Comparison of ENCODE assay signal across 9 cellular contexts in the genomic region with DNA sequence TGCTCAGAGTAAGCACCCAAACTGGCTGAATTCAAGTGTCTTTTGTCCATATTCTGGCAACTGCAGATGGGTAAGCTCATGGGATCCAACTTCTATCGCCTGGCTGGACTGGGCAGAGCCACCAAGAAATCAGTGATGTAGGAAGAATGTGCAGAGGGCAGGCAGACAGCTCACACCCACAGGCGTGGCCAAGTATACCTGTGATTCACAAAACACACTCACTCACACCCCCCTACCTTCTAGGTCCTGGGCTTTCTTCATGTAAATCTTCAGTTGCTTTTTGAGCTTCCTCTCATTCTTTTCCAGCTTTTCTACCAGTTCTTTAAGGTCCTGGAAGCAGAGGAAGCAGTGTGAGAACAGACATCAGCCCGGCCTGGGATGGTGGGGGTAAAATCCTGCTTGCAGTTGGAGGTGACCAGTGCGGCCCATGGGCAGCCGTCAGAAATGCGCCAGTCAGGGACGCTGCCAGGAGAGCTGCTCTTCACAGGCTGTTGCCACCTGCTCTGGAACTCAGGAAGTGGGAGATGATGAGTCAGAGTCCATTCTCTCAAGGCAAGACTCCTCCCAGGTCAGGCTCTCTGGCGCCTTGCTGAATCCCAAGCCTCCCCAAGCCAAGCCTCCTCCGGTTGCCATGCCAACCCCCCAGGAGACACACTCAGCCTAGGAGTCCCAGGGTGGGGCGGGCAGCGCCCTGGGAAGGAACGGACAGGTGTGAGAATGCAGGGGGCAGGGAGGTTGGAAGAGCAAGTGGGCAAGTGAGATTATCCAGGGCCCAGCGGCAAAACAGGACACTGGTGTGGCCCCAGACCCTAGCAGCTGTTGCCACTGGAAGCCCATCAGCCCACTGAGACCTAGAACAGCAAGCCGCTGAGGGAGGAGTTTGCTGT. TPM values are rescaled to one million over a fixed set of nuclear protein-coding genes. Genes with fewer than 3 reads are reported as not detected.
DNase-seq lines count a peak whose midpoint lies in the region; ATAC-seq, FAIRE-seq and TF ChIP-seq lines count a peak whose summit lies in the region.
"Had no signal": no experiment of that assay in that cellular context is flagged by ENCODE, and none has a peak within 500 bp of the region (broad histone marks: within the 10 kb centered on the region; RNA-seq: fewer than 3 reads in every experiment).

No MANE protein-coding gene starts in this region.

- DNase-seq in Calu3 (peak; percentile 96), NCI-H1436 (lab: John Stamatoyannopoulos, UW) (peak; percentile 73), astrocyte (ENCODE audit: low read depth) (peak; percentile 91), HepG2 (ENCODE audit: low spot score) (peak; percentile 42), chondrocyte (ENCODE audit: low spot score) (no peak)
- no peak for DNase-seq in activated T-cell treated with anti-CD3 and anti-CD28 coated beads, Interleukin-2, amount 50 U/mL, for 4 hours

- TF ChIP-seq POLR2A in HepG2 (IDR thresholded peaks at IDR 0.05; ENCODE audit: insufficient read depth in 1 of 2, low read depth in 2 of 2, low read length in 2 of 2): no peak

- peak; percentile 70 for FAIRE-seq in astrocyte (lab: Jason Lieb, UNC)
- FAIRE-seq in HepG2 (lab: Jason Lieb, UNC): no peak

- H3K27ac ChIP-seq in astrocyte (ENCODE audit: low read depth, low read length) (no peak overlapping the region), HepG2 (ENCODE audit: extremely low read length, insufficient read depth, low read length) (no peak overlapping the region)

- H3K9me3 ChIP-seq in astrocyte (ENCODE audit: insufficient read depth, low read depth, low read length): no peaks in the 10 kb centered on the region
- H3K9me3 ChIP-seq in HepG2 (ENCODE audit: low read length): no peaks in the 10 kb centered on the region

- TF ChIP-seq CTCF in Calu3 (IDR thresholded peaks at IDR 0.05; ENCODE audit: unreplicated experiment) (no peak), astrocyte (IDR thresholded peaks at IDR 0.05; ENCODE audit: insufficient read depth, low read depth, low read length) (no peak), HepG2 (CRISPR knock-in tag; IDR thresholded peaks at IDR 0.05) (no peak), chondrocyte (IDR thresholded peaks at IDR 0.05) (no peak)

- TF ChIP-seq RAD21 in HepG2 (CRISPR knock-in tag; IDR thresholded peaks at IDR 0.05): no peak

- H3K36me3 Mint-ChIP-seq in Calu3 (ENCODE audit: insufficient read depth, unreplicated experiment) (peaks cover 31% of the 10 kb centered on the region), astrocyte (ENCODE audit: low read depth, unreplicated experiment) (peaks cover 7% of the 10 kb centered on the region), chondrocyte (ENCODE audit: low read depth) (no peaks in the 10 kb centered on the region)
- no peaks in the 10 kb centered on the region for H3K36me3 Mint-ChIP-seq in activated T-cell treated with anti-CD3 and anti-CD28 coated beads, Interleukin-2, amount 50 U/mL, for 4 hours (ENCODE audit: insufficient read depth)
- H3K36me3 Mint-ChIP-seq: activated naive CD8-positive, alpha-beta T cell had no signal

- H3K27me3 ChIP-seq in astrocyte (ENCODE audit: insufficient read depth, low read length) (no peaks in the 10 kb centered on the region), HepG2 (ENCODE audit: control insufficient read depth in 1 of 2, insufficient read depth in 2 of 2, low read length in 2 of 2) (no peaks in the 10 kb centered on the region)

- POLR2A ChIA-PET in HepG2 (lab: Yijun Ruan, JAX): no interaction called here

- H4K20me1 ChIP-seq in astrocyte (ENCODE audit: insufficient read depth, low read length) (no peaks in the 10 kb centered on the region), HepG2 (ENCODE audit: insufficient read depth, low read length) (no peaks in the 10 kb centered on the region)

- CTCF ChIA-PET in Calu3 (lab: Charles Lee): interaction anchor here (0.6 to 2.2 kb wide), 6 partner anchors 9 to 339 kb away, joined by 3 to 16 read pairs (median 6); no protein-coding TSS in a partner anchor
- CTCF ChIA-PET in HepG2 (lab: Yijun Ruan, JAX; ENCODE audit: low intra/inter-chr PET ratio, low total read pairs): no interaction called here

- TF ChIP-seq EP300 in HepG2 (IDR thresholded peaks at IDR 0.05; ENCODE audit: low read depth in 2 of 2, low read length in 2 of 2): no peak
- no peak for TF ChIP-seq EP300 in HepG2 (CRISPR knock-in tag; IDR thresholded peaks at IDR 0.05; ENCODE audit: borderline replicate concordance)

- peak overlapping the region; percentile 58 for H3K4me2 ChIP-seq in astrocyte (ENCODE audit: low read length)
- no peak overlapping the region for H3K4me2 ChIP-seq in HepG2 (ENCODE audit: low read depth, low read length)

- in situ Hi-C loops in HepG2 (cut with HindIII; ENCODE audit: extremely low pct_ligation_motif_present, low pct_unique_long_range_greater_than_20kb): no loop called here

- H3K27ac Mint-ChIP-seq in Calu3 (ENCODE audit: unreplicated experiment): peak overlapping the region; percentile 97
- peak overlapping the region; percentile 59 for H3K27ac Mint-ChIP-seq in astrocyte (ENCODE audit: unreplicated experiment)
- no peak overlapping the region for H3K27ac Mint-ChIP-seq in chondrocyte (ENCODE audit: unreplicated experiment)
- H3K27ac Mint-ChIP-seq: activated naive CD8-positive, alpha-beta T cell had no signal

- peaks cover 16% of the 10 kb centered on the region for H3K4me1 ChIP-seq in astrocyte (ENCODE audit: insufficient read depth, low read length)
- H3K4me1 ChIP-seq in HepG2 (ENCODE audit: insufficient read depth, low read length): 0 out of 2 replicates have a peak, but pooled peaks cover 14% of the 10 kb centered on the region

- WGBS in HepG2 (ENCODE audit: low lambda C conversion rate): 83% methylated on average over 9 of the region's 14 CpGs

- peaks cover 40% of the 10 kb centered on the region for H3K4me1 Mint-ChIP-seq in Calu3 (ENCODE audit: low read depth, unreplicated experiment)
- H3K4me1 Mint-ChIP-seq in astrocyte (ENCODE audit: low read depth, unreplicated experiment): peaks cover 28% of the 10 kb centered on the region
- H3K4me1 Mint-ChIP-seq in chondrocyte (ENCODE audit: low read depth): peaks cover 27% of the 10 kb centered on the region
- H3K4me1 Mint-ChIP-seq in activated T-cell treated with anti-CD3 and anti-CD28 coated beads, Interleukin-2, amount 50 U/mL, for 4 hours (ENCODE audit: low read depth): no peaks in the 10 kb centered on the region

- no peak overlapping the region for H3K9ac ChIP-seq in astrocyte (ENCODE audit: low read length)
- no peak overlapping the region for H3K9ac ChIP-seq in HepG2 (ENCODE audit: insufficient read depth, low read depth, low read length)

- BruUV-seq in Calu3 (replicated peaks; lab: Mats Ljungman, UMichigan) (TSS peak; percentile 91), HepG2 (replicated peaks; lab: Mats Ljungman, UMichigan) (no TSS peak)

- no peaks in the 10 kb centered on the region for H3K36me3 ChIP-seq in astrocyte (ENCODE audit: insufficient read depth, low read length)
- peaks cover 7 to 33% of the 10 kb centered on the region in 2 experiments; a peak in 4 of 5 replicates for H3K36me3 ChIP-seq in HepG2 (replicated peaks in 1 of 2; ENCODE audit: control insufficient read depth in 1 of 2, insufficient read depth in 2 of 2, low read length in 2 of 2)

- H3K79me2 ChIP-seq in astrocyte (ENCODE audit: insufficient read depth, low read length) (no peaks in the 10 kb centered on the region), HepG2 (ENCODE audit: insufficient read depth, low read length) (no peaks in the 10 kb centered on the region)

- peak overlapping the region; percentile 13 for H2AFZ ChIP-seq in astrocyte (ENCODE audit: low read depth, low read length)
- H2AFZ ChIP-seq in HepG2 (ENCODE audit: low read length): no peak overlapping the region

- ATAC-seq in HepG2: peak; percentile 24; the same call in 2 of the 3 replicates
- no peak for ATAC-seq in GM19452 (IDR thresholded peaks at IDR 0.05; ENCODE audit: unreplicated experiment)
- ATAC-seq in activated T-cell treated with anti-CD3 and anti-CD28 coated beads, Interleukin-2, amount 50 U/mL, for 4 hours: no peak
- ATAC-seq in GM21447 (IDR thresholded peaks at IDR 0.05; ENCODE audit: unreplicated experiment): no peak

- H3K9me3 Mint-ChIP-seq in Calu3 (ENCODE audit: low read depth, unreplicated experiment) (no peaks in the 10 kb centered on the region), astrocyte (ENCODE audit: unreplicated experiment) (no peaks in the 10 kb centered on the region), chondrocyte (ENCODE audit: low read depth) (no peaks in the 10 kb centered on the region)
- no peaks in the 10 kb centered on the region for H3K9me3 Mint-ChIP-seq in activated T-cell treated with anti-CD3 and anti-CD28 coated beads, Interleukin-2, amount 50 U/mL, for 4 hours

- H3K4me3 ChIP-seq in astrocyte (ENCODE audit: insufficient read depth, low read depth, low read length) (no peak overlapping the region), HepG2 (replicated peaks in 1 of 3; ENCODE audit: insufficient read depth in 1 of 3, low read depth in 2 of 3, low read length in 3 of 3) (no peak overlapping the region)

- no peaks in the 10 kb centered on the region for H3K27me3 Mint-ChIP-seq in Calu3 (ENCODE audit: unreplicated experiment)
- H3K27me3 Mint-ChIP-seq in astrocyte (ENCODE audit: low read depth, unreplicated experiment): peaks cover 10% of the 10 kb centered on the region
- H3K27me3 Mint-ChIP-seq in chondrocyte (ENCODE audit: low read depth): peaks cover 2% of the 10 kb centered on the region
- H3K27me3 Mint-ChIP-seq in activated T-cell treated with anti-CD3 and anti-CD28 coated beads, Interleukin-2, amount 50 U/mL, for 4 hours (ENCODE audit: low read depth): peaks cover 6% of the 10 kb centered on the region

- peak overlapping the region; percentile 66 for H3K4me3 Mint-ChIP-seq in Calu3 (ENCODE audit: low read depth, unreplicated experiment)
- no peak overlapping the region for H3K4me3 Mint-ChIP-seq in astrocyte (ENCODE audit: unreplicated experiment)
- H3K4me3 Mint-ChIP-seq in chondrocyte (ENCODE audit: unreplicated experiment): no peak overlapping the region
- H3K4me3 Mint-ChIP-seq in activated T-cell treated with anti-CD3 and anti-CD28 coated beads, Interleukin-2, amount 50 U/mL, for 4 hours: no peak overlapping the region
- H3K4me3 Mint-ChIP-seq: activated naive CD8-positive, alpha-beta T cell had no signal

- intact Hi-C loops in Calu3 (cut with micrococcal nuclease; ENCODE audit: unreplicated experiment) (loop anchor here (2.0 kb wide), 1 partner anchor 15 kb away; no protein-coding TSS in a partner anchor), HepG2 (cut with micrococcal nuclease; ENCODE audit: unreplicated experiment) (no loop called here)

RNA-seq across cellular contexts. Expression of a gene that starts 36.2 kb away (rescaled TPM):
- total RNA-seq in Calu3 (2022) (77.1 and 79.9 TPM in 2 replicates), astrocyte (66.4 and 75.8 TPM in 2 replicates), HepG2 (2016; rRNA removed; fragmentation: Illumina TruSeq; extraction: Trizol) (182 and 269 TPM in 2 replicates), chondrocyte (55.5 to 70.1 TPM (median 60.3 TPM) in 3 replicates)
- 66.8 and 71.6 TPM in 2 replicates for total RNA-seq in HepG2 (2016; cell fraction: cytosol; rRNA removed; fragmentation: Illumina TruSeq; extraction: Trizol; ENCODE audit: low read depth)
- 184 and 258 TPM in 2 replicates for total RNA-seq in HepG2 (2016; cell fraction: insoluble cytoplasmic fraction; rRNA removed; fragmentation: Illumina TruSeq; extraction: Trizol)
- 178 and 187 TPM in 2 replicates for total RNA-seq in HepG2 (2016; cell fraction: membrane; rRNA removed; fragmentation: Illumina TruSeq; extraction: Trizol)
- 79.1 and 82.2 TPM in 2 replicates for total RNA-seq in HepG2 (2016; cell fraction: nucleus; rRNA removed; fragmentation: Illumina TruSeq; extraction: Trizol)
- 35.5 and 51.6 TPM in 2 replicates for polyA plus RNA-seq in HepG2 (2011; rRNA removed)
- 33.7 and 51.5 TPM in 2 replicates for polyA plus RNA-seq in HepG2 (2011; cell fraction: cytosol; rRNA removed)
- 16.7 and 21.8 TPM in 2 replicates for polyA plus RNA-seq in HepG2 (2011; cell fraction: nucleus; rRNA removed)
- polyA plus RNA-seq in HepG2 (2012): 88.9 and 134 TPM in 2 replicates
- polyA plus RNA-seq in HepG2 (2016; cell fraction: cytosol; fragmentation: Illumina TruSeq; extraction: Trizol; ENCODE audit: low read depth): 103 and 113 TPM in 2 replicates
- polyA plus RNA-seq in HepG2 (2016; cell fraction: insoluble cytoplasmic fraction; fragmentation: Illumina TruSeq; extraction: Trizol; ENCODE audit: low read depth): 244 and 251 TPM in 2 replicates
- polyA plus RNA-seq in HepG2 (2016; cell fraction: membrane; fragmentation: Illumina TruSeq; extraction: Trizol; ENCODE audit: low read depth): 158 and 166 TPM in 2 replicates
- polyA plus RNA-seq in HepG2 (2016; cell fraction: nucleus; fragmentation: Illumina TruSeq; extraction: Trizol; ENCODE audit: insufficient read depth, low read depth): 102 and 114 TPM in 2 replicates
- polyA minus RNA-seq in HepG2 (2011; rRNA and poly(A)+ RNA removed; ENCODE audit: low replicate concordance): 17.9 and 23.0 TPM in 2 replicates
- polyA minus RNA-seq in HepG2 (2011; cell fraction: cytosol; rRNA and poly(A)+ RNA removed): 25.4 and 27.8 TPM in 2 replicates
- 27.8 and 29.3 TPM in 2 replicates for polyA minus RNA-seq in HepG2 (2011; cell fraction: nucleus; rRNA and poly(A)+ RNA removed)
- total RNA-seq in activated T-cell treated with anti-CD3 and anti-CD28 coated beads, Interleukin-2, amount 50 U/mL, for 4 hours: 10 to 100 TPM; 29.2 to 31.2 (median 29.3) TPM

Comparison
In these comparisons a context has a peak if more than half of its experiments do, and no peak if none do; other contexts are left out.
1. DNase-seq: peak in Calu3 (single experiment), NCI-H1436 (single experiment), astrocyte (single experiment) and HepG2 (single experiment); none in chondrocyte (single experiment) and activated T-cell treated with anti-CD3 and anti-CD28 coated beads, Interleukin-2, amount 50 U/mL, for 4 hours (single experiment).